Comparison of ENCODE assay signal across 12 cellular contexts in the genomic region with DNA sequence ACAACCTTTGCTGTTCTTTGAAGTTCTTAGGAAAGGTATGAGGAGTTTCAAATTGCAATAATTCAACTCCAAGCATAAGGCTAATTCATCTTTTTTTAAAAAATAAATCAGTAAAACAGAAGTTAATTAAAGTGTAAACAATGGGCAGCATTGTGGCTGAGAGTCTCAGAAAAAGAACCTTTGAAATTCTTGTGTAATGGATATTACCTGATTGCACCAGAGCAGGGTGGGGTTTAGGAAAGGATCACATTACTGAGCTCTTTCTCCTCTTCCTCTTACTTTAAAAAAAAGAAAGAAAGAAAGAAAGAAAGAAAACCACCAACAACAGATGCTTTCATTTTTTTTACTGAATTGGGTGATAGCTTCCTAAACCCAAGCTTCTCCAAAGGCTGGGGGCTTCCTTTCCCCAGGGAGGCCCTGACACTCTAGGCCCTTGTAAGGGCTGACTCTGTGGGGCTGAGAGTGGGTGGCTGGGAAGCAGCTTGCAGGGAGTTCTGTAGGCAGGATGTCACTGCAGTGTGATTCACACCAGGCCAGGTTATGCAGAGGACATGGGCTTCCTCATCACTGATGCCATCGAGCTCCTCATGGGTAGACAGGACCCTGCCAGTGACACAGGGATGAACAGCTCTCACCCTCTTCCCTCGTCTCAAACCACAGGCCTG.
DNase-seq lines count a peak whose midpoint lies in the region; ATAC-seq and TF ChIP-seq lines count a peak whose summit lies in the region.
"Had no signal": no experiment of that assay in that cellular context is flagged by ENCODE, and none has a peak within 500 bp of the region (broad histone marks: within the 10 kb centered on the region; RNA-seq: fewer than 3 reads in every experiment).

No MANE protein-coding gene starts in this region.

- TF ChIP-seq CTCF in RWPE2 (IDR thresholded peaks at IDR 0.05; ENCODE audit: poor library complexity, severe bottlenecking) (no peak), heart left ventricle (IDR thresholded peaks at IDR 0.05) (no peak)

- H3K27me3 ChIP-seq in RWPE2 (ENCODE audit: insufficient read depth, poor library complexity, severe bottlenecking) (peaks cover 8% of the 10 kb centered on the region), heart left ventricle (no peaks in the 10 kb centered on the region)

- H3K4me3 ChIP-seq in RWPE2 (ENCODE audit: severe bottlenecking) (no peak overlapping the region), heart left ventricle (no peak overlapping the region)
- H3K4me3 ChIP-seq: spleen had no signal

- ATAC-seq in RWPE2 (ENCODE audit: low read depth) (peak; percentile 54), left colon (peak; percentile 82), HG02678 (IDR thresholded peaks at IDR 0.05; ENCODE audit: unreplicated experiment) (no peak), heart left ventricle (no peak), GM19463 (IDR thresholded peaks at IDR 0.05; ENCODE audit: unreplicated experiment) (no peak)

- DNase-seq in stimulated activated CD4-positive, alpha-beta T cell treated with anti-CD3 and anti-CD28 coated beads, Interleukin-1b, Interleukin-23, amount 100 ng/mL, for 48 hours, result peak; percentile 5
- no peak for DNase-seq in stimulated activated CD4-positive, alpha-beta T cell treated with anti-CD3 and anti-CD28 coated beads, Interleukin-12 subunit alpha, Interleukin-12 subunit beta, amount 100 ng/mL, for 4 hours
- no peak for DNase-seq in RWPE2 (ENCODE audit: low spot score)
- DNase-seq in left colon, result no peak
- DNase-seq in Kasumi-1 (lab: John Stamatoyannopoulos, UW), result no peak
- DNase-seq in heart left ventricle, result no peak
- DNase-seq: CD4-positive, alpha-beta memory T cell; effector CD4-positive, alpha-beta T cell; KG1; spleen had no signal

- H3K27ac ChIP-seq in RWPE2 (ENCODE audit: poor library complexity, severe bottlenecking), result no peak overlapping the region
- no peak overlapping the region for H3K27ac ChIP-seq in heart left ventricle
- H3K27ac ChIP-seq: spleen had no signal

- 44 to 59% (median 50%) methylated on average over 2 of the region's 2 CpGs for WGBS in heart left ventricle, 4 donors

- H3K4me1 ChIP-seq in RWPE2 (ENCODE audit: insufficient read depth, poor library complexity, severe bottlenecking) (no peaks in the 10 kb centered on the region), heart left ventricle (no peaks in the 10 kb centered on the region)
- H3K4me1 ChIP-seq: spleen had no signal

- intact Hi-C loops in left colon (cut with DNase I, micrococcal nuclease), result no loop called here
- intact Hi-C loops in heart left ventricle (cut with DNase I), result no loop called here

- no peak for TF ChIP-seq POLR2A in heart left ventricle (IDR thresholded peaks at IDR 0.05)

- no peaks in the 10 kb centered on the region for H3K36me3 ChIP-seq in RWPE2 (ENCODE audit: low read depth)
- H3K36me3 ChIP-seq in heart left ventricle, result no peaks in the 10 kb centered on the region
- H3K36me3 ChIP-seq: spleen had no signal

- H3K9me3 ChIP-seq in RWPE2 (ENCODE audit: severe bottlenecking) (no peaks in the 10 kb centered on the region), heart left ventricle (no peaks in the 10 kb centered on the region)
- H3K9me3 ChIP-seq: spleen had no signal

Comparison
In these comparisons a context has a peak if more than half of its experiments do, and no peak if none do; other contexts are left out.
1. ATAC-seq: peak in RWPE2 (single experiment) and left colon (single experiment); none in HG02678 (single experiment), heart left ventricle (0 of 4) and GM19463 (single experiment).